22 cellular contexts compared by ENCODE assay signal in genomic region chr4:159526172-159526571, GRCh38.
DNase-seq lines count a peak whose midpoint lies in the region; ATAC-seq, FAIRE-seq and TF ChIP-seq lines count a peak whose summit lies in the region.
"Had no signal": no experiment of that assay in that cellular context is flagged by ENCODE, and none has a peak within 500 bp of the region (broad histone marks: within the 10 kb centered on the region; RNA-seq: fewer than 3 reads in every experiment).

No MANE protein-coding gene starts in this region.

- FAIRE-seq in bronchial epithelial cell (lab: Jason Lieb, UNC), result no peak
- FAIRE-seq: GM12892, GM18507, H54, HTR-8/SVneo had no signal

- H3K9me3 ChIP-seq in A673 (ENCODE audit: low read depth, low read length, poor library complexity, severe bottlenecking) (peaks cover 5% of the 10 kb centered on the region), vagina (no peaks in the 10 kb centered on the region)
- H3K9me3 ChIP-seq: BE2C, Caco-2 had no signal

- DNase-seq in A673 (ENCODE audit: low spot score) (peak; percentile 67), Calu3 (peak; percentile 1), bronchial epithelial cell (ENCODE audit: low read depth) (peak; percentile 20), left lobe of liver (ENCODE audit: low spot score) (no peak), cerebellum (ENCODE audit: low spot score) (no peak), vagina (ENCODE audit: extremely low spot score in 2 of 2) (no peak), SHP77 (lab: John Stamatoyannopoulos, UW) (no peak)
- no peak for DNase-seq in activated CD4-positive, alpha-beta memory T cell treated with anti-CD3 and anti-CD28 coated beads for 36 hours
- DNase-seq: ACHN; BE2C; C1 segment of cervical spinal cord; Caco-2; CD4-positive, alpha-beta T cell; DMS153; DMS79; GDM1; HCEC 1CT had no signal

- no peaks in the 10 kb centered on the region for H3K27me3 Mint-ChIP-seq in Calu3 (ENCODE audit: unreplicated experiment)
- H3K27me3 Mint-ChIP-seq in activated CD4-positive, alpha-beta memory T cell treated with anti-CD3 and anti-CD28 coated beads for 36 hours, result no peaks in the 10 kb centered on the region
- H3K27me3 Mint-ChIP-seq: CD4-positive, alpha-beta T cell had no signal

- TF ChIP-seq CTCF in A673 (conservative IDR thresholded peaks at IDR 0.05; ENCODE audit: low read depth, low read length), result no peak
- TF ChIP-seq CTCF in Calu3 (IDR thresholded peaks at IDR 0.05; ENCODE audit: unreplicated experiment), result no peak
- TF ChIP-seq CTCF in bronchial epithelial cell (IDR thresholded peaks at IDR 0.05; ENCODE audit: insufficient read depth, low read length, severe bottlenecking), result no peak
- TF ChIP-seq CTCF in vagina (IDR thresholded peaks at IDR 0.05), result no peak

- no peaks in the 10 kb centered on the region for H3K4me1 ChIP-seq in A673 (ENCODE audit: insufficient read depth, low read length, poor library complexity, severe bottlenecking)
- no peaks in the 10 kb centered on the region for H3K4me1 ChIP-seq in vagina
- H3K4me1 ChIP-seq: BE2C, Caco-2 had no signal

- no peaks in the 10 kb centered on the region for H3K9me3 Mint-ChIP-seq in Calu3 (ENCODE audit: low read depth, unreplicated experiment)
- peaks cover 6% of the 10 kb centered on the region for H3K9me3 Mint-ChIP-seq in activated CD4-positive, alpha-beta memory T cell treated with anti-CD3 and anti-CD28 coated beads for 36 hours
- H3K9me3 Mint-ChIP-seq: CD4-positive, alpha-beta T cell had no signal

- no peak for TF ChIP-seq POLR2A in vagina (IDR thresholded peaks at IDR 0.05)

- no peaks in the 10 kb centered on the region for H3K36me3 ChIP-seq in A673 (ENCODE audit: insufficient read depth, low read length, poor library complexity, severe bottlenecking)
- H3K36me3 ChIP-seq in bronchial epithelial cell (ENCODE audit: control insufficient read depth, insufficient read depth, low read length), result no peaks in the 10 kb centered on the region
- no peaks in the 10 kb centered on the region for H3K36me3 ChIP-seq in vagina
- H3K36me3 ChIP-seq: BE2C had no signal

- H3K27ac ChIP-seq in A673 (ENCODE audit: low read depth, low read length, poor library complexity, severe bottlenecking), result no peak overlapping the region
- no peak overlapping the region for H3K27ac ChIP-seq in vagina

- POLR2A ChIA-PET in A673 (lab: Charles Lee; ENCODE audit: low non-redundant PET), result no interaction called here
- POLR2A ChIA-PET in activated CD4-positive, alpha-beta memory T cell treated with anti-CD3 and anti-CD28 coated beads for 36 hours (lab: Charles Lee), result no interaction called here

- H3K27me3 ChIP-seq in A673 (replicated peaks; ENCODE audit: insufficient read depth, low read depth, low read length, poor library complexity), result no peaks in the 10 kb centered on the region
- H3K27me3 ChIP-seq in bronchial epithelial cell (ENCODE audit: control insufficient read depth, insufficient read depth, low read length), result no peaks in the 10 kb centered on the region
- H3K27me3 ChIP-seq in vagina, result no peaks in the 10 kb centered on the region
- H3K27me3 ChIP-seq: BE2C had no signal

- no peaks in the 10 kb centered on the region for H3K36me3 Mint-ChIP-seq in Calu3 (ENCODE audit: insufficient read depth, unreplicated experiment)
- no peaks in the 10 kb centered on the region for H3K36me3 Mint-ChIP-seq in activated CD4-positive, alpha-beta memory T cell treated with anti-CD3 and anti-CD28 coated beads for 36 hours

- no peak overlapping the region for H3K4me3 ChIP-seq in A673 (ENCODE audit: low read depth, low read length, poor library complexity, severe bottlenecking)
- H3K4me3 ChIP-seq in bronchial epithelial cell (ENCODE audit: low read depth, low read length), result no peak overlapping the region
- no peak overlapping the region for H3K4me3 ChIP-seq in vagina
- H3K4me3 ChIP-seq: GM23338 had no signal

- H3K4me3 Mint-ChIP-seq in Calu3 (ENCODE audit: low read depth, unreplicated experiment), result no peak overlapping the region
- no peak overlapping the region for H3K4me3 Mint-ChIP-seq in activated CD4-positive, alpha-beta memory T cell treated with anti-CD3 and anti-CD28 coated beads for 36 hours
- H3K4me3 Mint-ChIP-seq: CD4-positive, alpha-beta T cell; GM23338 had no signal

- CTCF ChIA-PET in A673 (lab: Charles Lee) (interaction anchor here (0.6 kb wide), 1 partner anchor 151 kb away, joined by 3 read pairs; no protein-coding TSS in a partner anchor), Calu3 (lab: Charles Lee) (no interaction called here)
- CTCF ChIA-PET in activated CD4-positive, alpha-beta memory T cell treated with anti-CD3 and anti-CD28 coated beads for 36 hours (lab: Charles Lee), result no interaction called here

- intact Hi-C loops in A673 (cut with micrococcal nuclease; ENCODE audit: unreplicated experiment), result no loop called here
- intact Hi-C loops in Calu3 (cut with micrococcal nuclease; ENCODE audit: unreplicated experiment), result no loop called here
- intact Hi-C loops in vagina (cut with DNase I), result no loop called here
- intact Hi-C loops in activated CD4-positive, alpha-beta memory T cell treated with anti-CD3 and anti-CD28 coated beads for 36 hours (cut with micrococcal nuclease), result no loop called here

- H3K4me1 Mint-ChIP-seq in Calu3 (ENCODE audit: low read depth, unreplicated experiment), result no peaks in the 10 kb centered on the region
- H3K4me1 Mint-ChIP-seq in activated CD4-positive, alpha-beta memory T cell treated with anti-CD3 and anti-CD28 coated beads for 36 hours (ENCODE audit: low read depth), result no peaks in the 10 kb centered on the region
- H3K4me1 Mint-ChIP-seq: GM23338 had no signal

- ATAC-seq in left lobe of liver, result peak; percentile 78
- ATAC-seq: GM23338 had no signal

- no TSS peak for BruUV-seq in A673 (replicated peaks; lab: Mats Ljungman, UMichigan)
- no TSS peak for BruUV-seq in Calu3 (replicated peaks; lab: Mats Ljungman, UMichigan)

- H3K27ac Mint-ChIP-seq in Calu3 (ENCODE audit: unreplicated experiment), result no peak overlapping the region
- no peak overlapping the region for H3K27ac Mint-ChIP-seq in activated CD4-positive, alpha-beta memory T cell treated with anti-CD3 and anti-CD28 coated beads for 36 hours
- H3K27ac Mint-ChIP-seq: CD4-positive, alpha-beta T cell; GM23338 had no signal

Comparison
In these comparisons a context has a peak if more than half of its experiments do, and no peak if none do; other contexts are left out.
1. DNase-seq: peak in A673 (single experiment), Calu3 (single experiment) and bronchial epithelial cell (single experiment); none in left lobe of liver (single experiment), cerebellum (single experiment), vagina (0 of 2), SHP77 (0 of 2) and activated CD4-positive, alpha-beta memory T cell treated with anti-CD3 and anti-CD28 coated beads for 36 hours (single experiment).